ENCODE assay signal across 19 cellular contexts in the genomic region with DNA sequence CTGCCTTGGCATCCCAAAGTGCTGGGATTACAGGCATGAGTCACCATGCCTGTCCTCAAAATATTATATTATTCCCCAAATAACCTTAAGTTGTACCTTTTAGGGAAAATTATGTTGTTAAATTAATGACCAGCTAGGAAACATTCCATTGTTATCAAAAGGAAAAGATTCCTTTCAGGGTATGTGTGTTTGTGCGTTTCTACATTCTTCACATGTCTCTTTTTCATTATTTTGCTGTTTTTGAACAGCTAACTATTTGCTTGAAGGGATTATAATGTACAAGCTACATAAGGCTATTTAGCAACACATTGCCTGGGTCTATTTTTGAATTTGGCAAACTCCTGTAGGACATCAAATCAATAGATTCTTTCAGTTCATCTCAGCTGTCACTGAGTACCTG. TPM values are rescaled to one million over a fixed set of nuclear protein-coding genes. Genes with fewer than 3 reads are reported as not detected.
"Had no signal": no experiment of that assay in that cellular context is flagged by ENCODE, and none has a peak within 500 bp of the region (broad histone marks: within the 10 kb centered on the region; RNA-seq: fewer than 3 reads in every experiment).

No MANE protein-coding gene starts in this region.

- H3K36me3 ChIP-seq: heart right ventricle, right atrium auricular region, stomach had no signal

- H3K4me3 Mint-ChIP-seq: naive thymus-derived CD8-positive, alpha-beta T cell; neural crest cell had no signal

- H3K36me3 Mint-ChIP-seq: naive thymus-derived CD8-positive, alpha-beta T cell had no signal

- H3K9me3 Mint-ChIP-seq: naive thymus-derived CD8-positive, alpha-beta T cell; neural crest cell had no signal

- H3K9ac ChIP-seq: parathyroid adenoma had no signal

- H3K27ac ChIP-seq: heart right ventricle, parathyroid adenoma, right atrium auricular region, stomach had no signal

- H3K4me3 ChIP-seq: heart right ventricle, mucosa of descending colon, right atrium auricular region, stomach had no signal

- H3K27me3 ChIP-seq: heart right ventricle, right atrium auricular region, stomach had no signal

- H3K9me3 ChIP-seq: heart right ventricle, mucosa of descending colon, right atrium auricular region, stomach had no signal

- DNase-seq: central memory CD4-positive, alpha-beta T cell; effector memory CD4-positive, alpha-beta T cell; erythroblast; foreskin melanocyte; heart right ventricle; hypothalamus; islet precursor cell; mammary epithelial cell; mucosa of descending colon; naive thymus-derived CD8-positive, alpha-beta T cell; nucleus accumbens; small intestine; stimulated activated CD4-positive, alpha-beta T cell treated with anti-CD3 and anti-CD28 coated beads, Interleukin-12 subunit alpha, Interleukin-12 subunit beta, amount 100 ng/mL, for 4 hours; stimulated activated naive CD4-positive, alpha-beta T cell; stomach; substantia nigra had no signal

- H3K27me3 Mint-ChIP-seq: naive thymus-derived CD8-positive, alpha-beta T cell had no signal

- H3K79me2 ChIP-seq: parathyroid adenoma had no signal

- H3K4me1 ChIP-seq: heart right ventricle, right atrium auricular region had no signal

- H3K4me1 Mint-ChIP-seq: naive thymus-derived CD8-positive, alpha-beta T cell had no signal

- H3K27ac Mint-ChIP-seq: naive thymus-derived CD8-positive, alpha-beta T cell had no signal

RNA-seq across cellular contexts. Expression of a gene that starts 57.1 kb away (rescaled TPM):
- total RNA-seq: naive thymus-derived CD8-positive, alpha-beta T cell had no signal
- polyA plus RNA-seq: naive thymus-derived CD8-positive, alpha-beta T cell had no signal
